9 cellular contexts compared by ENCODE assay signal in genomic region chr6:22146581-22147468, GRCh38.
A peak's percentile ranks its signal among the peaks of the same experiment; 100 is the strongest.
DNase-seq lines count a peak whose midpoint lies in the region; ATAC-seq and TF ChIP-seq lines count a peak whose summit lies in the region.
"Had no signal": no experiment of that assay in that cellular context is flagged by ENCODE, and none has a peak within 500 bp of the region (broad histone marks: within the 10 kb centered on the region; RNA-seq: fewer than 3 reads in every experiment).

No MANE protein-coding gene starts in this region.

- peaks cover 23% of the 10 kb centered on the region for H3K4me1 ChIP-seq in HEK293 (ENCODE audit: control insufficient read depth, insufficient read depth, low read length)

- no peaks in the 10 kb centered on the region for H3K36me3 ChIP-seq in HEK293 (ENCODE audit: control insufficient read depth in 2 of 2, insufficient read depth in 1 of 2, low read length in 2 of 2)
- H3K36me3 ChIP-seq: SJSA1 had no signal

- peaks cover 51% of the 10 kb centered on the region for H3K27me3 Mint-ChIP-seq in activated CD8-positive, alpha-beta T cell treated with anti-CD3 and anti-CD28 coated beads, Interleukin-2, amount 10 ng/mL, durations not matched to agents 7 days and 5 days (ENCODE audit: low read depth)
- peaks cover 47% of the 10 kb centered on the region for H3K27me3 Mint-ChIP-seq in stimulated activated naive CD8-positive, alpha-beta T cell treated with anti-CD3 and anti-CD28 coated beads, Interleukin-15, Interleukin-2, amounts not matched to agents 100 ng/mL and 50 ng/mL, for 24 hours
- H3K27me3 Mint-ChIP-seq in activated CD4-positive, alpha-beta memory T cell treated with anti-CD3 and anti-CD28 coated beads for 36 hours: peaks cover 26% of the 10 kb centered on the region

- DNase-seq in activated CD8-positive, alpha-beta T cell treated with anti-CD3 and anti-CD28 coated beads, Interleukin-2, amount 10 ng/mL, durations not matched to agents 7 days and 5 days: peak; percentile 27
- DNase-seq in hippocampal formation (lab: John Stamatoyannopoulos, UW): peak; percentile 43 to 57
- no peak for DNase-seq in activated CD4-positive, alpha-beta memory T cell treated with anti-CD3 and anti-CD28 coated beads for 36 hours
- DNase-seq: erythroblast had no signal

- H3K9me3 ChIP-seq in HEK293 (ENCODE audit: control insufficient read depth, insufficient read depth, low read depth, low read length): no peaks in the 10 kb centered on the region
- H3K9me3 ChIP-seq: SJSA1 had no signal

- H3K27ac ChIP-seq in HEK293 (ENCODE audit: extremely low read depth, low read depth, low read length): peak overlapping the region; percentile 42; the same call in 1 of the 2 replicates

- TF ChIP-seq CTCF in HEK293 (tag by site-specific recombination; IDR thresholded peaks at IDR 0.05): no peak

- peak overlapping the region; percentile 53 for H3K27ac Mint-ChIP-seq in activated CD8-positive, alpha-beta T cell treated with anti-CD3 and anti-CD28 coated beads, Interleukin-2, amount 10 ng/mL, durations not matched to agents 7 days and 5 days
- H3K27ac Mint-ChIP-seq in stimulated activated naive CD8-positive, alpha-beta T cell treated with anti-CD3 and anti-CD28 coated beads, Interleukin-15, Interleukin-2, amounts not matched to agents 100 ng/mL and 50 ng/mL, for 24 hours: no peak overlapping the region
- no peak overlapping the region for H3K27ac Mint-ChIP-seq in activated CD4-positive, alpha-beta memory T cell treated with anti-CD3 and anti-CD28 coated beads for 36 hours

- POLR2A ChIA-PET in HEK293 (lab: Yijun Ruan, JAX): interaction anchor here (0.5 to 3.3 kb wide), 3 partner anchors 193 to 553 kb away, joined by 3 to 19 read pairs (median 3); partner anchors contain the start of gene SOX4
- POLR2A ChIA-PET in activated CD8-positive, alpha-beta T cell treated with anti-CD3 and anti-CD28 coated beads, Interleukin-2, amount 10 ng/mL, durations not matched to agents 7 days and 5 days (lab: Charles Lee): interaction anchor here (0.5 kb wide), 1 partner anchor 67 kb away, joined by 3 read pairs; no protein-coding TSS in a partner anchor
- POLR2A ChIA-PET in activated CD4-positive, alpha-beta memory T cell treated with anti-CD3 and anti-CD28 coated beads for 36 hours (lab: Charles Lee): no interaction called here

- peaks cover 32% of the 10 kb centered on the region for H3K4me1 Mint-ChIP-seq in activated CD8-positive, alpha-beta T cell treated with anti-CD3 and anti-CD28 coated beads, Interleukin-2, amount 10 ng/mL, durations not matched to agents 7 days and 5 days (ENCODE audit: low read depth)
- H3K4me1 Mint-ChIP-seq in stimulated activated naive CD8-positive, alpha-beta T cell treated with anti-CD3 and anti-CD28 coated beads, Interleukin-15, Interleukin-2, amounts not matched to agents 100 ng/mL and 50 ng/mL, for 24 hours (ENCODE audit: low read depth): peaks cover 24% of the 10 kb centered on the region
- H3K4me1 Mint-ChIP-seq in activated CD4-positive, alpha-beta memory T cell treated with anti-CD3 and anti-CD28 coated beads for 36 hours (ENCODE audit: low read depth): no peaks in the 10 kb centered on the region

- peaks cover 1% of the 10 kb centered on the region for H3K36me3 Mint-ChIP-seq in activated CD8-positive, alpha-beta T cell treated with anti-CD3 and anti-CD28 coated beads, Interleukin-2, amount 10 ng/mL, durations not matched to agents 7 days and 5 days (ENCODE audit: low read depth)
- H3K36me3 Mint-ChIP-seq in stimulated activated naive CD8-positive, alpha-beta T cell treated with anti-CD3 and anti-CD28 coated beads, Interleukin-15, Interleukin-2, amounts not matched to agents 100 ng/mL and 50 ng/mL, for 24 hours (ENCODE audit: low read depth): no peaks in the 10 kb centered on the region
- H3K36me3 Mint-ChIP-seq in activated CD4-positive, alpha-beta memory T cell treated with anti-CD3 and anti-CD28 coated beads for 36 hours: no peaks in the 10 kb centered on the region

- ATAC-seq in activated CD8-positive, alpha-beta T cell treated with anti-CD3 and anti-CD28 coated beads, Interleukin-2, amount 10 ng/mL, durations not matched to agents 7 days and 5 days: peak; percentile 43
- no peak for ATAC-seq in HG03175 (IDR thresholded peaks at IDR 0.05; ENCODE audit: unreplicated experiment)
- ATAC-seq in HG03108 (IDR thresholded peaks at IDR 0.05; ENCODE audit: unreplicated experiment): no peak

- no peaks in the 10 kb centered on the region for H3K9me3 Mint-ChIP-seq in activated CD8-positive, alpha-beta T cell treated with anti-CD3 and anti-CD28 coated beads, Interleukin-2, amount 10 ng/mL, durations not matched to agents 7 days and 5 days (ENCODE audit: insufficient read depth)
- H3K9me3 Mint-ChIP-seq in stimulated activated naive CD8-positive, alpha-beta T cell treated with anti-CD3 and anti-CD28 coated beads, Interleukin-15, Interleukin-2, amounts not matched to agents 100 ng/mL and 50 ng/mL, for 24 hours: no peaks in the 10 kb centered on the region
- H3K9me3 Mint-ChIP-seq in activated CD4-positive, alpha-beta memory T cell treated with anti-CD3 and anti-CD28 coated beads for 36 hours: no peaks in the 10 kb centered on the region

- H3K4me3 Mint-ChIP-seq in activated CD8-positive, alpha-beta T cell treated with anti-CD3 and anti-CD28 coated beads, Interleukin-2, amount 10 ng/mL, durations not matched to agents 7 days and 5 days: peak overlapping the region; percentile 71
- peak overlapping the region; percentile 75 for H3K4me3 Mint-ChIP-seq in stimulated activated naive CD8-positive, alpha-beta T cell treated with anti-CD3 and anti-CD28 coated beads, Interleukin-15, Interleukin-2, amounts not matched to agents 100 ng/mL and 50 ng/mL, for 24 hours
- no peak overlapping the region for H3K4me3 Mint-ChIP-seq in activated CD4-positive, alpha-beta memory T cell treated with anti-CD3 and anti-CD28 coated beads for 36 hours

- intact Hi-C loops in activated CD4-positive, alpha-beta memory T cell treated with anti-CD3 and anti-CD28 coated beads for 36 hours (cut with micrococcal nuclease): no loop called here

- CTCF ChIA-PET in HEK293 (lab: Yijun Ruan, JAX): interaction anchor here (1.0 kb wide), 1 partner anchor 328 kb away, joined by 3 read pairs; no protein-coding TSS in a partner anchor
- CTCF ChIA-PET in activated CD8-positive, alpha-beta T cell treated with anti-CD3 and anti-CD28 coated beads, Interleukin-2, amount 10 ng/mL, durations not matched to agents 7 days and 5 days (lab: Charles Lee): interaction anchor here (0.7 to 1.1 kb wide), 2 partner anchors 10 to 33 kb away, joined by 3 to 4 read pairs; no protein-coding TSS in a partner anchor
- CTCF ChIA-PET in activated CD4-positive, alpha-beta memory T cell treated with anti-CD3 and anti-CD28 coated beads for 36 hours (lab: Charles Lee): no interaction called here

- H3K4me3 ChIP-seq in HEK293 (ENCODE audit: low read depth, low read length): peak overlapping the region; percentile 12
- H3K4me3 ChIP-seq: SJSA1 had no signal

TF ChIP-seq in HEK293, 187 proteins besides CTCF, POLR2A, EP300 and RAD21:
- TF ChIP-seq FEZF1 (tag by site-specific recombination; IDR thresholded peaks at IDR 0.05) (no peak), ZBTB7A (tag by site-specific recombination; IDR thresholded peaks at IDR 0.05; ENCODE audit: low read depth) (no peak), ZNF548 (tag by site-specific recombination; IDR thresholded peaks at IDR 0.05) (no peak), KLF8 (tag by site-specific recombination; IDR thresholded peaks at IDR 0.05) (no peak), PRDM2 (tag by site-specific recombination; IDR thresholded peaks at IDR 0.05; ENCODE audit: borderline replicate concordance) (no peak), BCL11A (tag by site-specific recombination; IDR thresholded peaks at IDR 0.05; ENCODE audit: low read depth) (no peak), ZNF37A (tag by site-specific recombination; IDR thresholded peaks at IDR 0.05) (no peak), ZNF768 (tag by site-specific recombination; IDR thresholded peaks at IDR 0.05) (no peak), ZNF211 (tag by site-specific recombination; IDR thresholded peaks at IDR 0.05; ENCODE audit: low read depth) (no peak)
TF ChIP-seq in HEK293: peak in this region for 0.
